9 cellular contexts compared by ENCODE assay signal in the genomic region with DNA sequence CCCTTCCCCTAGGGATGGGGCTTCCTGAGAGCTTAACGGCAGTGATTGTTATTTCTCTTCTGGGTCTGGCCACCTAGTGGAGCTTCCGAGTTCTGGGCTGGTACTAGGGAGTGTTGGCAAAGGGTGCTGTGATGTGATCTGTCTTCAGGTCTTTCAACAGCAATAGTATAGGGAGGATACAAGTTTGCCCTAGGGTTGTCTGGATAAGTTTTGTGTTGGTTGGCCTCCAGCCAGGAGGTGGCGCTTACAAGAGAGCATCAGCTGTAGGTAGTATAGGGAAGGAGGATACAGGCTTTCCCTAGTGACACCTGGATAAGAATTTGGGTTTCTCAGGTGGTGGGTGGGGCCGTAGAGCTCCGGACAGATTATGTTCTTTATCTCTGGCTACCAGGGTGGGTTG. TPM values are rescaled to one million over a fixed set of nuclear protein-coding genes. Genes with fewer than 3 reads are reported as not detected.
DNase-seq lines count a peak whose midpoint lies in the region; ATAC-seq and TF ChIP-seq lines count a peak whose summit lies in the region.
"Had no signal": no experiment of that assay in that cellular context is flagged by ENCODE, and none has a peak within 500 bp of the region (broad histone marks: within the 10 kb centered on the region; RNA-seq: fewer than 3 reads in every experiment).

No MANE protein-coding gene starts in this region.

- no peak overlapping the region for H3K4me3 ChIP-seq in choroid plexus epithelial cell (ENCODE audit: low read depth, low read length)
- H3K4me3 ChIP-seq: esophagus squamous epithelium had no signal

- H3K36me3 Mint-ChIP-seq in progenitor cell of endocrine pancreas (ENCODE audit: insufficient read depth), result no peaks in the 10 kb centered on the region

- no peak overlapping the region for H3K27ac Mint-ChIP-seq in progenitor cell of endocrine pancreas

- TF ChIP-seq CTCF in C4-2B (conservative IDR thresholded peaks at IDR 0.05) (peak; percentile 37), choroid plexus epithelial cell (conservative IDR thresholded peaks at IDR 0.05; ENCODE audit: low read depth, low read length) (peak; percentile 9), progenitor cell of endocrine pancreas (IDR thresholded peaks at IDR 0.05; ENCODE audit: unreplicated experiment) (no peak)

- DNase-seq in choroid plexus epithelial cell (ENCODE audit: low read depth) (no peak), kidney glomerular epithelial cell (lab: John Stamatoyannopoulos, UW) (no peak), anterior cingulate cortex (lab: John Stamatoyannopoulos, UW) (no peak), DMS79 (lab: John Stamatoyannopoulos, UW) (no peak), progenitor cell of endocrine pancreas (ENCODE audit: low spot score, unreplicated experiment) (no peak)
- DNase-seq: esophagus squamous epithelium had no signal

- H3K9me3 Mint-ChIP-seq in progenitor cell of endocrine pancreas (ENCODE audit: low read depth), result peaks cover 7% of the 10 kb centered on the region

- ATAC-seq in GM19324 (IDR thresholded peaks at IDR 0.05; ENCODE audit: low FRiP score, unreplicated experiment) (peak; percentile 59), HG03354 (IDR thresholded peaks at IDR 0.05; ENCODE audit: poor library complexity, severe bottlenecking, unreplicated experiment) (peak; percentile 76)

- no peaks in the 10 kb centered on the region for H3K27me3 Mint-ChIP-seq in progenitor cell of endocrine pancreas

- no peaks in the 10 kb centered on the region for H3K4me1 Mint-ChIP-seq in progenitor cell of endocrine pancreas (ENCODE audit: low read depth)

- no peak overlapping the region for H3K27ac ChIP-seq in C4-2B

- H3K4me3 Mint-ChIP-seq in progenitor cell of endocrine pancreas (ENCODE audit: low read depth), result no peak overlapping the region

RNA-seq across cellular contexts. Expression of gene CPOX, which starts 19.2 kb away (rescaled TPM):
- 20.4 and 24.4 TPM in 2 replicates for total RNA-seq in progenitor cell of endocrine pancreas
